Comparison of ENCODE assay signal across 20 cellular contexts in genomic region chr13:111789011-111789410, GRCh38.
DNase-seq lines count a peak whose midpoint lies in the region; ATAC-seq and TF ChIP-seq lines count a peak whose summit lies in the region.
"Had no signal": no experiment of that assay in that cellular context is flagged by ENCODE, and none has a peak within 500 bp of the region (broad histone marks: within the 10 kb centered on the region; RNA-seq: fewer than 3 reads in every experiment).

No MANE protein-coding gene starts in this region.

- no peaks in the 10 kb centered on the region for H3K9me3 ChIP-seq in neuronal stem cell (replicated peaks in 1 of 2; ENCODE audit: control insufficient read depth in 2 of 2, insufficient read depth in 1 of 2, low read depth in 1 of 2, low read length in 2 of 2)
- peaks cover 2% of the 10 kb centered on the region for H3K9me3 ChIP-seq in aorta (ENCODE audit: control insufficient read depth, low read length)
- H3K9me3 ChIP-seq in SJCRH30 (replicated peaks) = no peaks in the 10 kb centered on the region

- no peak for ATAC-seq in aorta (ENCODE audit: low FRiP score)
- ATAC-seq in GM21515 (IDR thresholded peaks at IDR 0.05; ENCODE audit: unreplicated experiment) = no peak
- no peak for ATAC-seq in GM18907 (IDR thresholded peaks at IDR 0.05; ENCODE audit: unreplicated experiment)

- peak overlapping the region; percentile 12 for H3K9ac ChIP-seq in neuronal stem cell (ENCODE audit: low read depth, low read length, poor library complexity)
- H3K9ac ChIP-seq: GM23248 had no signal

- H2AFZ ChIP-seq in neuronal stem cell (ENCODE audit: low read length) = no peak overlapping the region
- H2AFZ ChIP-seq: GM23248 had no signal

- WGBS in neuronal stem cell (ENCODE audit: extremely low coverage in 2 of 2, insufficient read length in 2 of 2, insufficient replicate concordance in 1 of 2), 2 donors = no CpG with 5 or more reads among the region's 8 CpGs
- 83 to 85% methylated on average over 6 to 8 of the region's 8 CpGs for WGBS in aorta, 2 donors

- H3K36me3 ChIP-seq in neuronal stem cell (replicated peaks in 1 of 2; ENCODE audit: control insufficient read depth in 2 of 2, insufficient read depth in 2 of 2, low read length in 2 of 2) = no peaks in the 10 kb centered on the region
- no peaks in the 10 kb centered on the region for H3K36me3 ChIP-seq in aorta (ENCODE audit: control insufficient read depth in 1 of 2, insufficient read depth in 2 of 2, low read length in 1 of 2)
- no peaks in the 10 kb centered on the region for H3K36me3 ChIP-seq in SJCRH30

- H3K18ac ChIP-seq in neuronal stem cell (ENCODE audit: low read length) = peak overlapping the region; percentile 70

- peaks cover 0 to 3% (median 0%) of the 10 kb centered on the region in 3 experiments for H3K27me3 ChIP-seq in neuronal stem cell (ENCODE audit: control insufficient read depth in 3 of 3, insufficient read depth in 3 of 3, low read depth in 1 of 3, low read length in 3 of 3)
- H3K27me3 ChIP-seq in aorta (ENCODE audit: control insufficient read depth in 1 of 2, insufficient read depth in 2 of 2, low read length in 1 of 2) = no peaks in the 10 kb centered on the region
- H3K27me3 ChIP-seq in SJCRH30 = no peaks in the 10 kb centered on the region

- no peak overlapping the region for H3K14ac ChIP-seq in neuronal stem cell (ENCODE audit: low read length)

- no peaks in the 10 kb centered on the region for H3K9me3 Mint-ChIP-seq in chondrocyte (ENCODE audit: low read depth)
- H3K9me3 Mint-ChIP-seq: H9 had no signal

- intact Hi-C loops in aorta (cut with DNase I) = no loop called here

- no peak overlapping the region for H3K27ac ChIP-seq in neuronal stem cell (replicated peaks; ENCODE audit: low read length)
- no peak overlapping the region for H3K27ac ChIP-seq in aorta (ENCODE audit: low read depth in 1 of 2, low read length in 2 of 2)
- no peak overlapping the region for H3K27ac ChIP-seq in SJCRH30
- H3K27ac ChIP-seq: GM23248 had no signal

- no peaks in the 10 kb centered on the region for H3K4me1 Mint-ChIP-seq in chondrocyte (ENCODE audit: low read depth)
- H3K4me1 Mint-ChIP-seq: H9 had no signal

- H2BK12ac ChIP-seq in neuronal stem cell (ENCODE audit: low read length) = no peak overlapping the region

- H3K36me3 Mint-ChIP-seq in chondrocyte (ENCODE audit: low read depth) = no peaks in the 10 kb centered on the region

- H3K27ac Mint-ChIP-seq in chondrocyte (ENCODE audit: unreplicated experiment) = no peak overlapping the region
- H3K27ac Mint-ChIP-seq: H9, HFFc6 had no signal

- no peaks in the 10 kb centered on the region for H3K79me1 ChIP-seq in neuronal stem cell (ENCODE audit: low read depth, low read length)

- no peak overlapping the region for H3K4ac ChIP-seq in neuronal stem cell (ENCODE audit: low read length)

- H3K27me3 Mint-ChIP-seq in chondrocyte (ENCODE audit: low read depth) = peaks cover 3% of the 10 kb centered on the region

- TF ChIP-seq CTCF in chondrocyte (IDR thresholded peaks at IDR 0.05) = no peak

- peak overlapping the region; percentile 91 for H2BK120ac ChIP-seq in neuronal stem cell (ENCODE audit: low read depth, low read length)

- DNase-seq in D341Med (ENCODE audit: low spot score) (peak; percentile 7), chondrocyte (ENCODE audit: low spot score) (peak; percentile 68), neuronal stem cell (ENCODE audit: low spot score) (no peak), aorta (peak; percentile 33 to 62), SJCRH30 (no peak)
- DNase-seq: Calu3, DMS153, DND-41, GM23248, H9, HFFc6, KBM-7, NCI-H2029, NCI-H446, NCI-H524 treated with DMSO at 0.1 percent for 48 hours, NCI-H774, RPMI8226, SHP77 had no signal

- H4K91ac ChIP-seq in neuronal stem cell (ENCODE audit: low read depth, low read length, poor library complexity) = no peak overlapping the region

- H3K23ac ChIP-seq in neuronal stem cell (ENCODE audit: low read depth, low read length, poor library complexity) = peak overlapping the region; percentile 65

- H3K4me2 ChIP-seq in neuronal stem cell (ENCODE audit: insufficient read depth, low read length, poor library complexity, severe bottlenecking) = no peak overlapping the region

- no peak overlapping the region for H3K4me3 Mint-ChIP-seq in chondrocyte (ENCODE audit: unreplicated experiment)
- H3K4me3 Mint-ChIP-seq: H9, HFFc6 had no signal

- H2BK15ac ChIP-seq in neuronal stem cell (ENCODE audit: low read length) = peak overlapping the region; percentile 10

- peak overlapping the region; percentile 86 for H2AK5ac ChIP-seq in neuronal stem cell (ENCODE audit: low read depth, low read length)

- H2BK5ac ChIP-seq in neuronal stem cell (ENCODE audit: low read length) = no peak overlapping the region

- H3K4me1 ChIP-seq in neuronal stem cell (ENCODE audit: control insufficient read depth in 2 of 2, insufficient read depth in 1 of 2, low read depth in 1 of 2, low read length in 2 of 2) (no peaks in the 10 kb centered on the region), aorta (ENCODE audit: control insufficient read depth in 1 of 2, insufficient read depth in 2 of 2, low read length in 2 of 2) (no peaks in the 10 kb centered on the region), SJCRH30 (no peaks in the 10 kb centered on the region)

- H4K8ac ChIP-seq in neuronal stem cell (ENCODE audit: low read depth, low read length) = no peak overlapping the region

- H3K4me3 ChIP-seq in neuronal stem cell (ENCODE audit: low read length in 2 of 2) = no peak overlapping the region
- no peak overlapping the region for H3K4me3 ChIP-seq in aorta (ENCODE audit: low read length in 2 of 2)
- no peak overlapping the region for H3K4me3 ChIP-seq in SJCRH30
- H3K4me3 ChIP-seq: GM23248 had no signal

Comparison
In these comparisons a context has a peak if more than half of its experiments do, and no peak if none do; other contexts are left out.
1. DNase-seq: peak in D341Med (single experiment), chondrocyte (single experiment) and aorta (2 of 2); none in neuronal stem cell (single experiment) and SJCRH30 (0 of 2).